Comparison of ENCODE assay signal across 14 cellular contexts in the genomic region with DNA sequence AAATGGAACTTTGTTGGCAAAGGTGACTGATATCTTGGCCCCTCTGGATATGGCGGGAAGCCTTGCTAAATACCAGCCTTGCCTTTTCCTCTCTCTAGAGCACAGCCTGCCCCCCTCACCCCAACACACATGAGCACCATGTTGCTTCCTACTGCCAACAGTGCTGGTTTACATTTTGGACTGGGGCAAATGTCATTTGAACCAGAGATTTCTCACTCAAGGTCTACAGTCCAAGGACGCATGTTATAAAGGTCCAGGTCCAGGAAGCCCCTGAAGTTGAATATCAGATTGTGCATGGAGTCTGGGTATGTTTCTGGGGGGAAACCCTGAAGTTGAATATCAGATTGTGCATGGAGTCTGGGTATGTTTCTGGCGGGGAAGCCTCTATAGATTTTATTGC. TPM values are rescaled to one million over a fixed set of nuclear protein-coding genes. Genes with fewer than 3 reads are reported as not detected.
DNase-seq lines count a peak whose midpoint lies in the region; ATAC-seq and TF ChIP-seq lines count a peak whose summit lies in the region.
"Had no signal": no experiment of that assay in that cellular context is flagged by ENCODE, and none has a peak within 500 bp of the region (broad histone marks: within the 10 kb centered on the region; RNA-seq: fewer than 3 reads in every experiment).

No MANE protein-coding gene starts in this region.

- no peaks in the 10 kb centered on the region for H3K36me3 Mint-ChIP-seq in activated naive CD4-positive, alpha-beta T cell treated with anti-CD3 and anti-CD28 coated beads for 36 hours (ENCODE audit: low read depth)
- H3K36me3 Mint-ChIP-seq: IgD-negative memory B cell had no signal

- H3K4me1 Mint-ChIP-seq in activated naive CD4-positive, alpha-beta T cell treated with anti-CD3 and anti-CD28 coated beads for 36 hours (ENCODE audit: low read depth): no peaks in the 10 kb centered on the region

- no peaks in the 10 kb centered on the region for H3K27me3 Mint-ChIP-seq in activated naive CD4-positive, alpha-beta T cell treated with anti-CD3 and anti-CD28 coated beads for 36 hours (ENCODE audit: low read depth)
- H3K27me3 Mint-ChIP-seq: natural killer cell treated with Interleukin-12 subunit alpha and Interleukin-12 subunit beta and Interleukin-15 and Interleukin-18, amount 100 ng/mL, for 72 hours had no signal

- H3K27ac Mint-ChIP-seq in activated naive CD4-positive, alpha-beta T cell treated with anti-CD3 and anti-CD28 coated beads for 36 hours: no peak overlapping the region
- H3K27ac Mint-ChIP-seq: IgD-negative memory B cell; natural killer cell treated with Interleukin-12 subunit alpha and Interleukin-12 subunit beta and Interleukin-15 and Interleukin-18, amount 100 ng/mL, for 72 hours had no signal

- H3K4me3 ChIP-seq in Peyer's patch (no peak overlapping the region), coronary artery (no peak overlapping the region), muscle layer of colon (ENCODE audit: low read depth in 1 of 2, low read length in 2 of 2) (no peak overlapping the region), stomach smooth muscle (ENCODE audit: low read length in 2 of 2) (no peak overlapping the region)

- intact Hi-C loops in activated naive CD4-positive, alpha-beta T cell treated with anti-CD3 and anti-CD28 coated beads for 36 hours (cut with micrococcal nuclease): no loop called here

- H3K27me3 ChIP-seq in Peyer's patch (no peaks in the 10 kb centered on the region), muscle layer of colon (ENCODE audit: control insufficient read depth in 1 of 2, insufficient read depth in 2 of 2, low read length in 2 of 2) (no peaks in the 10 kb centered on the region), stomach smooth muscle (ENCODE audit: control insufficient read depth in 1 of 2, insufficient read depth in 2 of 2, low read length in 2 of 2) (no peaks in the 10 kb centered on the region)

- peak in 1 of 3 donors; percentile 7 for DNase-seq in Peyer's patch
- no peak for DNase-seq in coronary artery (ENCODE audit: low spot score)
- no peak for DNase-seq in activated CD4-positive, CD25-positive, alpha-beta regulatory T cell treated with anti-CD3 and anti-CD28 coated beads, Interleukin-2, amount 50 U/mL, for 72 hours
- no peak for DNase-seq in OCI-M2 (lab: John Stamatoyannopoulos, UW; ENCODE audit: unreplicated experiment)
- DNase-seq in activated naive CD4-positive, alpha-beta T cell treated with anti-CD3 and anti-CD28 coated beads for 36 hours: no peak
- DNase-seq in omental fat pad (ENCODE audit: low spot score): no peak
- DNase-seq: effector CD4-positive, alpha-beta T cell; foreskin melanocyte; NCI-H446 treated with DMSO at 0.1 percent for 48 hours; T-helper 1 cell had no signal

- H3K36me3 ChIP-seq in Peyer's patch (no peaks in the 10 kb centered on the region), muscle layer of colon (ENCODE audit: insufficient read depth, low read length) (peaks cover 14% of the 10 kb centered on the region), stomach smooth muscle (ENCODE audit: control insufficient read depth in 2 of 2, insufficient read depth in 2 of 2, low read length in 2 of 2) (no peaks in the 10 kb centered on the region)

- H3K9me3 Mint-ChIP-seq in activated naive CD4-positive, alpha-beta T cell treated with anti-CD3 and anti-CD28 coated beads for 36 hours: peaks cover 4% of the 10 kb centered on the region

- H3K27ac ChIP-seq in Peyer's patch: peak overlapping the region in 3 of 4 donors; percentile 80 to 88 (median 83)
- H3K27ac ChIP-seq in coronary artery: peak overlapping the region; percentile 81 to 89
- H3K27ac ChIP-seq in muscle layer of colon (ENCODE audit: low read depth, low read length): peak overlapping the region; percentile 88
- peak overlapping the region; percentile 97 for H3K27ac ChIP-seq in stomach smooth muscle (ENCODE audit: low read length)

- ATAC-seq in omental fat pad (ENCODE audit: low FRiP score): no peak
- ATAC-seq: natural killer cell treated with Interleukin-12 subunit alpha and Interleukin-12 subunit beta and Interleukin-15 and Interleukin-18, amount 100 ng/mL, for 72 hours had no signal

- H3K9me3 ChIP-seq in Peyer's patch (no peaks in the 10 kb centered on the region), muscle layer of colon (ENCODE audit: low read length) (no peaks in the 10 kb centered on the region), stomach smooth muscle (ENCODE audit: control insufficient read depth in 2 of 2, low read length in 2 of 2) (peaks cover 0 to under 1% of the 10 kb centered on the region in 2 donors)

- no peak for TF ChIP-seq POLR2A in Peyer's patch (IDR thresholded peaks at IDR 0.05)

- CTCF ChIA-PET in activated naive CD4-positive, alpha-beta T cell treated with anti-CD3 and anti-CD28 coated beads for 36 hours (lab: Charles Lee): no interaction called here

- H3K4me3 Mint-ChIP-seq in activated naive CD4-positive, alpha-beta T cell treated with anti-CD3 and anti-CD28 coated beads for 36 hours: no peak overlapping the region
- H3K4me3 Mint-ChIP-seq: IgD-negative memory B cell; natural killer cell treated with Interleukin-12 subunit alpha and Interleukin-12 subunit beta and Interleukin-15 and Interleukin-18, amount 100 ng/mL, for 72 hours had no signal

- H3K9ac ChIP-seq in muscle layer of colon (ENCODE audit: low read length) (no peak overlapping the region), stomach smooth muscle (ENCODE audit: low read length in 2 of 2) (no peak overlapping the region)

- TF ChIP-seq CTCF in Peyer's patch (IDR thresholded peaks at IDR 0.05) (no peak), coronary artery (IDR thresholded peaks at IDR 0.05) (no peak), omental fat pad (IDR thresholded peaks at IDR 0.05) (no peak)

- H3K4me1 ChIP-seq in Peyer's patch: peaks cover 0 to 57% (median 11%) of the 10 kb centered on the region in 4 donors
- peaks cover 73% of the 10 kb centered on the region for H3K4me1 ChIP-seq in muscle layer of colon (ENCODE audit: insufficient read depth, low read length)
- H3K4me1 ChIP-seq in stomach smooth muscle (ENCODE audit: control insufficient read depth, insufficient read depth, low read length): peaks cover 80% of the 10 kb centered on the region

RNA-seq across cellular contexts. Expression of a gene that starts 19.9 kb away (rescaled TPM):
- 10 to 100 TPM; 38.8 to 97.2 (median 81.0) TPM for total RNA-seq in Peyer's patch
- under 1 TPM; 0.57 to 0.64 TPM for total RNA-seq in activated naive CD4-positive, alpha-beta T cell treated with anti-CD3 and anti-CD28 coated beads for 36 hours
- total RNA-seq in omental fat pad: 10 to 100 TPM; 10.3 to 86.5 (median 17.8) TPM

Comparison
In these comparisons a context has a peak if more than half of its experiments do, and no peak if none do; other contexts are left out.
1. RNA of a gene that starts 19.9 kb away (total RNA-seq): 38.8 to 97.2 TPM in Peyer's patch and 10.3 to 86.5 TPM in omental fat pad; 0.57 to 0.64 TPM in activated naive CD4-positive, alpha-beta T cell treated with anti-CD3 and anti-CD28 coated beads for 36 hours; every median in the first group is over 4 times any median in the second.
2. Peak in every context shown above with its lines, with median percentiles within 50 percentile points of each other: H3K27ac ChIP-seq.